In genomic region chr17:22088589-22088988, GRCh38 we compare ENCODE assay signal across 8 cellular contexts.
DNase-seq lines count a peak whose midpoint lies in the region; ATAC-seq, FAIRE-seq and TF ChIP-seq lines count a peak whose summit lies in the region.
"Not testable (repeated sequence)": the region's sequence is repeated elsewhere in the genome, so short reads cannot be mapped to it uniquely, and the experiment has no call there.

No MANE protein-coding gene starts in this region.

- not testable (repeated sequence) for H3K4me3 ChIP-seq in H7 (ENCODE audit: insufficient read depth, low read depth, low read length)
- peak overlapping the region; percentile 34 for H3K4me3 ChIP-seq in OCI-LY1 (ENCODE audit: low read depth, low read length, poor library complexity, severe bottlenecking)
- H3K4me3 ChIP-seq in K562: peak overlapping the region; percentile 43

- in situ Hi-C loops in K562 (cut with MboI): loop anchor here (5.0 to 25.0 kb wide), 3 partner anchors 476 to 1226 kb away; no protein-coding TSS in a partner anchor

- CTCF ChIA-PET in K562 (lab: Yijun Ruan, JAX; ENCODE audit: low intra/inter-chr PET ratio): not testable (repeated sequence)

- H3K79me2 ChIP-seq in OCI-LY1 (ENCODE audit: insufficient read depth, low read length): not testable (repeated sequence)
- H3K79me2 ChIP-seq in K562 (ENCODE audit: control insufficient read depth, insufficient read depth, low read length): peaks cover 51% of the 10 kb centered on the region

- H3K9me1 ChIP-seq in K562 (ENCODE audit: control insufficient read depth, insufficient read depth, low read length): not testable (repeated sequence)

- not testable (repeated sequence) for TF ChIP-seq RAD21 in K562 (CRISPR knock-in tag; conservative IDR thresholded peaks at IDR 0.05 in 1 of 2, IDR thresholded peaks at IDR 0.05 in 1 of 2)

- H3K4me1 ChIP-seq in OCI-LY1 (ENCODE audit: insufficient read depth, low read length, severe bottlenecking): peaks cover 13% of the 10 kb centered on the region
- H3K4me1 ChIP-seq in K562 (replicated peaks in 1 of 2; ENCODE audit: control insufficient read depth in 2 of 2, insufficient read depth in 2 of 2, low read length in 2 of 2): not testable (repeated sequence)

- H3K9me2 ChIP-seq in OCI-LY1 (ENCODE audit: low read depth, low read length): not testable (repeated sequence)

- H3K4me2 ChIP-seq in OCI-LY1 (ENCODE audit: low read length): peak overlapping the region; percentile 32; the same call in 1 of the 2 replicates
- peak overlapping the region; percentile 78 for H3K4me2 ChIP-seq in K562 (ENCODE audit: insufficient read depth, low read length)

- not testable (repeated sequence) for H3K36me3 ChIP-seq in H7 (replicated peaks; ENCODE audit: control insufficient read depth, insufficient read depth, low read length); OCI-LY1 (ENCODE audit: insufficient read depth, low read length); K562 (ENCODE audit: control insufficient read depth, insufficient read depth, low read length)

- 3% methylated on average over 6 of the region's 12 CpGs for WGBS in K562 (ENCODE audit: insufficient coverage, low coverage, missing lambda C conversion rate)

- TF ChIP-seq EP300 in K562 (IDR thresholded peaks at IDR 0.05; ENCODE audit: low read length): not testable (repeated sequence)

- not testable (repeated sequence) for BruUV-seq in K562 (replicated peaks; lab: Mats Ljungman, UMichigan)

- not testable (repeated sequence) for ATAC-seq in K562

- H2AFZ ChIP-seq in OCI-LY1 (ENCODE audit: low read length); K562 (ENCODE audit: low read depth, low read length): not testable (repeated sequence)

- H3K9ac ChIP-seq in OCI-LY1 (ENCODE audit: low read length) (peak overlapping the region; percentile 34; the same call in 1 of the 2 replicates), K562 (ENCODE audit: insufficient read depth in 1 of 2, low read depth in 2 of 2, low read length in 2 of 2) (peak overlapping the region; percentile 57 to 85; a peak in 3 of 4 replicates)

- H3K27me3 ChIP-seq in H7 (ENCODE audit: control insufficient read depth, insufficient read depth, low read length); OCI-LY1 (ENCODE audit: insufficient read depth, low read length); K562 (ENCODE audit: control insufficient read depth in 2 of 2, insufficient read depth in 2 of 2, low read length in 2 of 2): not testable (repeated sequence)

- H3K27ac ChIP-seq in OCI-LY1 (ENCODE audit: low read depth, low read length, poor library complexity, severe bottlenecking): peak overlapping the region; percentile 40
- peak overlapping the region; percentile 52; the same call in 1 of the 3 replicates for H3K27ac ChIP-seq in K562 (ENCODE audit: extremely low read depth, low read depth, low read length)

- intact Hi-C loops in K562 (cut with micrococcal nuclease): not testable (repeated sequence)

- H4K20me1 ChIP-seq in OCI-LY1 (ENCODE audit: insufficient read depth, low read length); K562 (replicated peaks; ENCODE audit: control insufficient read depth, insufficient read depth, low read length): not testable (repeated sequence)

- H3K9me3 ChIP-seq in OCI-LY1 (ENCODE audit: low read length); K562 (replicated peaks; ENCODE audit: control insufficient read depth, insufficient read depth, low read depth, low read length): not testable (repeated sequence)

- FAIRE-seq in K562 (lab: Jason Lieb, UNC); urothelium cell line (lab: Jason Lieb, UNC): not testable (repeated sequence)

- peak; percentile 4 for DNase-seq in Daoy (ENCODE audit: low read depth)
- DNase-seq in H4 (ENCODE audit: low spot score): peak; percentile 10
- DNase-seq in H7: peak; percentile 0
- peak; percentile 54 for DNase-seq in HT1080 (ENCODE audit: low read depth)
- peak; percentile 32 for DNase-seq in RPMI8226
- DNase-seq in K562 (ENCODE audit: extremely low read depth in 1 of 4, low spot score in 3 of 4): peak in 2 of 4 experiments; percentile 1 to 53
- DNase-seq in urothelium cell line (ENCODE audit: low spot score): peak; percentile 5

- not testable (repeated sequence) for TF ChIP-seq POLR2A in K562 (conservative IDR thresholded peaks at IDR 0.05)

- not testable (repeated sequence) for TF ChIP-seq CTCF in OCI-LY1 (IDR thresholded peaks at IDR 0.05; ENCODE audit: low read length); K562 (IDR thresholded peaks at IDR 0.05 in 2 of 3, conservative IDR thresholded peaks at IDR 0.05 in 1 of 3; ENCODE audit: insufficient read depth in 2 of 3, low read depth in 1 of 3, low read length in 3 of 3)

- H3F3A ChIP-seq in OCI-LY1 (ENCODE audit: insufficient read depth, low read length): not testable (repeated sequence)

- POLR2A ChIA-PET in K562 (lab: Yijun Ruan, JAX): interaction anchor here (0.6 to 0.9 kb wide), 2 partner anchors 55 to 220 kb away, joined by 3 to 4 read pairs; no protein-coding TSS in a partner anchor

TF ChIP-seq in K562, 482 proteins besides CTCF, POLR2A, EP300 and RAD21:
- TF ChIP-seq RBFOX2 (IDR thresholded peaks at IDR 0.05; ENCODE audit: low read depth, low read length) (peak; percentile 76), POLR2G (IDR thresholded peaks at IDR 0.05; ENCODE audit: low read depth, low read length) (peak; percentile 61), JUND (IDR thresholded peaks at IDR 0.05; ENCODE audit: borderline replicate concordance, low read depth, low read length) (peak; percentile 15; the same call in 1 of the 2 replicates), EP400 (IDR thresholded peaks at IDR 0.05) (peak; percentile 68; the same call in 1 of the 2 replicates), ATF3 (IDR thresholded peaks at IDR 0.05) (peak; percentile 47; the same call in 1 of the 2 replicates), ATF1 (tag; IDR thresholded peaks at IDR 0.05) (peak; percentile 67), CREM (IDR thresholded peaks at IDR 0.05; ENCODE audit: low read depth) (peak; percentile 80), ATF7 (IDR thresholded peaks at IDR 0.05) (0 out of 2 replicates have a peak, but pooled peaks have one; percentile 17), CREB3L1 (IDR thresholded peaks at IDR 0.05; ENCODE audit: borderline replicate concordance, low read depth) (peak; percentile 76; the same call in 1 of the 2 replicates)
- TF ChIP-seq JUND (tag; IDR thresholded peaks at IDR 0.05; ENCODE audit: borderline replicate concordance, low read depth, low read length); ATF3 (CRISPR knock-in tag; conservative IDR thresholded peaks at IDR 0.05); ATF1 (CRISPR knock-in tag; IDR thresholded peaks at IDR 0.05): not testable (repeated sequence)
- TF ChIP-seq, protein P1, sequence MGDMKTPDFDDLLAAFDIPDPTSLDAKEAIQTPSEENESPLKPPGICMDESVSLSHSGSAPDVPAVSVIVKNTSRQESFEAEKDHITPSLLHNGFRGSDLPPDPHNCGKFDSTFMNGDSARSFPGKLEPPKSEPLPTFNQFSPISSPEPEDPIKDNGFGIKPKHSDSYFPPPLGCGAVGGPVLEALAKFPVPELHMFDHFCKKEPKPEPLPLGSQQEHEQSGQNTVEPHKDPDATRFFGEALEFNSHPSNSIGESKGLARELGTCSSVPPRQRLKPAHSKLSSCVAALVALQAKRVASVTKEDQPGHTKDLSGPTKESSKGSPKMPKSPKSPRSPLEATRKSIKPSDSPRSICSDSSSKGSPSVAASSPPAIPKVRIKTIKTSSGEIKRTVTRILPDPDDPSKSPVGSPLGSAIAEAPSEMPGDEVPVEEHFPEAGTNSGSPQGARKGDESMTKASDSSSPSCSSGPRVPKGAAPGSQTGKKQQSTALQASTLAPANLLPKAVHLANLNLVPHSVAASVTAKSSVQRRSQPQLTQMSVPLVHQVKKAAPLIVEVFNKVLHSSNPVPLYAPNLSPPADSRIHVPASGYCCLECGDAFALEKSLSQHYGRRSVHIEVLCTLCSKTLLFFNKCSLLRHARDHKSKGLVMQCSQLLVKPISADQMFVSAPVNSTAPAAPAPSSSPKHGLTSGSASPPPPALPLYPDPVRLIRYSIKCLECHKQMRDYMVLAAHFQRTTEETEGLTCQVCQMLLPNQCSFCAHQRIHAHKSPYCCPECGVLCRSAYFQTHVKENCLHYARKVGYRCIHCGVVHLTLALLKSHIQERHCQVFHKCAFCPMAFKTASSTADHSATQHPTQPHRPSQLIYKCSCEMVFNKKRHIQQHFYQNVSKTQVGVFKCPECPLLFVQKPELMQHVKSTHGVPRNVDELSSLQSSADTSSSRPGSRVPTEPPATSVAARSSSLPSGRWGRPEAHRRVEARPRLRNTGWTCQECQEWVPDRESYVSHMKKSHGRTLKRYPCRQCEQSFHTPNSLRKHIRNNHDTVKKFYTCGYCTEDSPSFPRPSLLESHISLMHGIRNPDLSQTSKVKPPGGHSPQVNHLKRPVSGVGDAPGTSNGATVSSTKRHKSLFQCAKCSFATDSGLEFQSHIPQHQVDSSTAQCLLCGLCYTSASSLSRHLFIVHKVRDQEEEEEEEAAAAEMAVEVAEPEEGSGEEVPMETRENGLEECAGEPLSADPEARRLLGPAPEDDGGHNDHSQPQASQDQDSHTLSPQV (IDR thresholded peaks at IDR 0.05): peak; percentile 39; the same call in 1 of the 2 replicates
